Comparison of ENCODE assay signal across 8 cellular contexts in genomic region chr14:71555654-71556559, GRCh38.
DNase-seq lines count a peak whose midpoint lies in the region; ATAC-seq, FAIRE-seq and TF ChIP-seq lines count a peak whose summit lies in the region.

No MANE protein-coding gene starts in this region.

- no peak overlapping the region for H2AFZ ChIP-seq in HepG2 (ENCODE audit: low read length)

- in situ Hi-C loops in HepG2 (cut with HindIII; ENCODE audit: extremely low pct_ligation_motif_present, low pct_unique_long_range_greater_than_20kb): no loop called here

- peak; percentile 81 for ATAC-seq in GM21723 (IDR thresholded peaks at IDR 0.05; ENCODE audit: unreplicated experiment)
- no peak for ATAC-seq in HepG2
- ATAC-seq in stimulated activated naive CD8-positive, alpha-beta T cell treated with anti-CD3 and anti-CD28 coated beads, Interleukin-15, amount 100 ng/mL, for 72 hours: peak; percentile 94

- H3K27me3 ChIP-seq in HepG2 (ENCODE audit: control insufficient read depth in 1 of 2, insufficient read depth in 2 of 2, low read length in 2 of 2): no peaks in the 10 kb centered on the region

- no peak for FAIRE-seq in HepG2 (lab: Jason Lieb, UNC)

- peaks cover 47% of the 10 kb centered on the region for H3K4me1 ChIP-seq in HepG2 (ENCODE audit: insufficient read depth, low read length)

- TF ChIP-seq RAD21 in HepG2 (CRISPR knock-in tag; IDR thresholded peaks at IDR 0.05): no peak

- WGBS in HepG2 (ENCODE audit: low lambda C conversion rate): 74% methylated on average over 5 of the region's 5 CpGs

- peaks cover 83% of the 10 kb centered on the region for H3K4me1 Mint-ChIP-seq in stimulated activated naive CD8-positive, alpha-beta T cell treated with anti-CD3 and anti-CD28 coated beads, Interleukin-15, amount 100 ng/mL, for 72 hours
- H3K4me1 Mint-ChIP-seq in mesothelial cell of epicardium: peaks cover 7% of the 10 kb centered on the region

- no peaks in the 10 kb centered on the region for H3K36me3 Mint-ChIP-seq in mesothelial cell of epicardium

- no peak overlapping the region for H3K4me2 ChIP-seq in HepG2 (ENCODE audit: low read depth, low read length)

- CTCF ChIA-PET in HepG2 (lab: Yijun Ruan, JAX; ENCODE audit: low intra/inter-chr PET ratio, low total read pairs): no interaction called here

- no peak overlapping the region for H3K4me3 ChIP-seq in HepG2 (replicated peaks in 1 of 3; ENCODE audit: insufficient read depth in 1 of 3, low read depth in 2 of 3, low read length in 3 of 3)

- no peaks in the 10 kb centered on the region for H3K9me3 ChIP-seq in HepG2 (ENCODE audit: low read length)

- no peak overlapping the region for H3K9ac ChIP-seq in HepG2 (ENCODE audit: insufficient read depth, low read depth, low read length)

- TF ChIP-seq EP300 in HepG2 (IDR thresholded peaks at IDR 0.05; ENCODE audit: low read depth in 2 of 2, low read length in 2 of 2): no peak
- no peak for TF ChIP-seq EP300 in HepG2 (CRISPR knock-in tag; IDR thresholded peaks at IDR 0.05; ENCODE audit: borderline replicate concordance)

- H3K9me3 Mint-ChIP-seq in stimulated activated naive CD8-positive, alpha-beta T cell treated with anti-CD3 and anti-CD28 coated beads, Interleukin-15, amount 100 ng/mL, for 72 hours: no peaks in the 10 kb centered on the region
- H3K9me3 Mint-ChIP-seq in mesothelial cell of epicardium: peaks cover 7% of the 10 kb centered on the region

- no peaks in the 10 kb centered on the region for H3K27me3 Mint-ChIP-seq in stimulated activated naive CD8-positive, alpha-beta T cell treated with anti-CD3 and anti-CD28 coated beads, Interleukin-15, amount 100 ng/mL, for 72 hours
- no peaks in the 10 kb centered on the region for H3K27me3 Mint-ChIP-seq in mesothelial cell of epicardium (ENCODE audit: low read depth)

- H3K79me2 ChIP-seq in HepG2 (ENCODE audit: insufficient read depth, low read length): no peaks in the 10 kb centered on the region

- no peak overlapping the region for H3K27ac ChIP-seq in HepG2 (ENCODE audit: extremely low read length, insufficient read depth, low read length)

- H3K27ac Mint-ChIP-seq in stimulated activated naive CD8-positive, alpha-beta T cell treated with anti-CD3 and anti-CD28 coated beads, Interleukin-15, amount 100 ng/mL, for 72 hours: peak overlapping the region; percentile 93
- no peak overlapping the region for H3K27ac Mint-ChIP-seq in mesothelial cell of epicardium

- intact Hi-C loops in HepG2 (cut with micrococcal nuclease; ENCODE audit: unreplicated experiment): no loop called here

- POLR2A ChIA-PET in HepG2 (lab: Yijun Ruan, JAX): no interaction called here

- no peak for TF ChIP-seq CTCF in GM10266 (IDR thresholded peaks at IDR 0.05; ENCODE audit: control insufficient read depth, insufficient read depth, low read depth, missing control alignments)
- TF ChIP-seq CTCF in HepG2 (CRISPR knock-in tag; IDR thresholded peaks at IDR 0.05): no peak
- TF ChIP-seq CTCF in mesothelial cell of epicardium (IDR thresholded peaks at IDR 0.05; ENCODE audit: unreplicated experiment): no peak

- no peaks in the 10 kb centered on the region for H3K36me3 ChIP-seq in HepG2 (replicated peaks in 1 of 2; ENCODE audit: control insufficient read depth in 1 of 2, insufficient read depth in 2 of 2, low read length in 2 of 2)

- H4K20me1 ChIP-seq in HepG2 (ENCODE audit: insufficient read depth, low read length): peaks cover 3% of the 10 kb centered on the region; the same call in 1 of the 2 replicates

- DNase-seq in GM10266 (ENCODE audit: extremely low spot score) (peak; percentile 42), LHCN-M2 (ENCODE audit: low read depth) (peak; percentile 31), HepG2 (ENCODE audit: low spot score) (peak; percentile 4), mesothelial cell of epicardium (ENCODE audit: low spot score in 2 of 2, unreplicated experiment in 2 of 2) (no peak), HPDE6-E6E7 (ENCODE audit: extremely low spot score) (no peak)
- DNase-seq in activated CD8-positive, alpha-beta memory T cell treated with anti-CD3 and anti-CD28 coated beads, Interleukin-2, amount 50 U/mL, for 48 hours: peak; percentile 72
- peak; percentile 69 to 85 for DNase-seq in stimulated activated naive CD8-positive, alpha-beta T cell treated with anti-CD3 and anti-CD28 coated beads, Interleukin-15, amount 100 ng/mL, for 72 hours

- no TSS peak for BruUV-seq in HepG2 (replicated peaks; lab: Mats Ljungman, UMichigan)

- peak overlapping the region; percentile 68 to 79 for H3K4me3 Mint-ChIP-seq in stimulated activated naive CD8-positive, alpha-beta T cell treated with anti-CD3 and anti-CD28 coated beads, Interleukin-15, amount 100 ng/mL, for 72 hours
- no peak overlapping the region for H3K4me3 Mint-ChIP-seq in mesothelial cell of epicardium

- no peak for TF ChIP-seq POLR2A in HepG2 (IDR thresholded peaks at IDR 0.05; ENCODE audit: insufficient read depth in 1 of 2, low read depth in 2 of 2, low read length in 2 of 2)

TF ChIP-seq in HepG2, 621 proteins besides CTCF, POLR2A, EP300 and RAD21:
- TF ChIP-seq ZNF646 (CRISPR knock-in tag; IDR thresholded peaks at IDR 0.05): no peak
- TF ChIP-seq CEBPG (CRISPR knock-in tag; IDR thresholded peaks at IDR 0.05): peak; percentile 31; the same call in 1 of the 2 replicates
- TF ChIP-seq CEBPB (IDR thresholded peaks at IDR 0.05; ENCODE audit: borderline replicate concordance, low read depth, low read length): 0 out of 2 replicates have a peak, but pooled peaks have one; percentile 30
- TF ChIP-seq TCF7 (IDR thresholded peaks at IDR 0.05; ENCODE audit: low read depth): no peak

Comparison
In these comparisons a context has a peak if more than half of its experiments do, and no peak if none do; other contexts are left out.
1. DNase-seq: peak in GM10266 (single experiment), LHCN-M2 (single experiment), activated CD8-positive, alpha-beta memory T cell treated with anti-CD3 and anti-CD28 coated beads, Interleukin-2, amount 50 U/mL, for 48 hours (single experiment), HepG2 (single experiment) and stimulated activated naive CD8-positive, alpha-beta T cell treated with anti-CD3 and anti-CD28 coated beads, Interleukin-15, amount 100 ng/mL, for 72 hours (2 of 2); none in mesothelial cell of epicardium (0 of 2) and HPDE6-E6E7 (single experiment).